Comparison of ENCODE assay signal across 19 cellular contexts in the genomic region with DNA sequence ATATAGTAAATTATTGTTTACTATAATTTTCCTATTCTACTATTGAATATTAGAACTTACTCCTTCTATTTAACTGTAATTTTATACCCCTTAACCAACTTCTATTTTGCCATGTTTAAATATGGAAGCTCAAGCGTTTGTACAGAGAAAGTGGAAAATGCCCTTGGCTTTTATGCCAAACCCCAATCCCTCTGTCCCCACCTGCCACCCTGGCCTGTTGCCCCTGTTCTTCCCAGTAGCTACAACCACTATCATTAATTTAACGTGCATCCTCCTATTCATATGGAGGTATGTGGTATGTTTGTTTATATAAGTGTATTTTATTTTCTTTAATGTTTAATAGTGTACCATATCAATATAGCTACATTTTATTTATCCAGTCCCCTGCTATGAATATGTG. TPM values are rescaled to one million over a fixed set of nuclear protein-coding genes. Genes with fewer than 3 reads are reported as not detected.
DNase-seq lines count a peak whose midpoint lies in the region.
"Had no signal": no experiment of that assay in that cellular context is flagged by ENCODE, and none has a peak within 500 bp of the region (broad histone marks: within the 10 kb centered on the region; RNA-seq: fewer than 3 reads in every experiment).

No MANE protein-coding gene starts in this region.

- H3K9me3 ChIP-seq in trophoblast cell (ENCODE audit: insufficient read depth, low read depth, low read length) = no peaks in the 10 kb centered on the region
- H3K9me3 ChIP-seq: A549, BLaER1 had no signal

- H4K12ac ChIP-seq in trophoblast cell (ENCODE audit: low read depth, low read length) = no peak overlapping the region

- H3K23ac ChIP-seq in trophoblast cell (ENCODE audit: low read length) = no peak overlapping the region

- in situ Hi-C loops in G401 (cut with HindIII; ENCODE audit: low sequenced_read_pairs) = no loop called here

- H2BK12ac ChIP-seq in trophoblast cell (ENCODE audit: low read length) = no peak overlapping the region

- H3K4ac ChIP-seq in trophoblast cell (ENCODE audit: low read depth, low read length) = peak overlapping the region; percentile 62

- no peaks in the 10 kb centered on the region for H3K79me2 ChIP-seq in trophoblast cell (ENCODE audit: control insufficient read depth, insufficient read depth, low read length, poor library complexity)

- H2BK120ac ChIP-seq in trophoblast cell (ENCODE audit: insufficient read depth, low read length, poor library complexity) = no peak overlapping the region

- H3K14ac ChIP-seq in trophoblast cell (ENCODE audit: low read length) = no peak overlapping the region

- no peak overlapping the region for H4K8ac ChIP-seq in trophoblast cell (ENCODE audit: low read depth, low read length)

- H4K91ac ChIP-seq in trophoblast cell (ENCODE audit: low read depth, low read length) = no peak overlapping the region

- H3K27ac ChIP-seq in trophoblast cell (ENCODE audit: low read depth, low read length) = no peak overlapping the region
- H3K27ac ChIP-seq: 22Rv1, A549, BLaER1, HL-60 had no signal

- H3K4me2 ChIP-seq in trophoblast cell (ENCODE audit: low read length) = no peak overlapping the region
- H3K4me2 ChIP-seq: A549, BLaER1 had no signal

- H3K9ac ChIP-seq in trophoblast cell (ENCODE audit: low read length) = no peak overlapping the region
- H3K9ac ChIP-seq: BLaER1 had no signal

- H3K36me3 ChIP-seq in trophoblast cell (ENCODE audit: control insufficient read depth in 1 of 2, insufficient read depth in 2 of 2, low read length in 2 of 2) = peaks cover 0 to 4% of the 10 kb centered on the region in 2 experiments

- H3K18ac ChIP-seq in trophoblast cell (ENCODE audit: low read length) = no peak overlapping the region

- H3K4me3 ChIP-seq in trophoblast cell (ENCODE audit: low read depth, low read length) = no peak overlapping the region
- H3K4me3 ChIP-seq: A549, BLaER1 had no signal

- no peak overlapping the region for H2AK5ac ChIP-seq in trophoblast cell (ENCODE audit: low read length)

- no peaks in the 10 kb centered on the region for H3K27me3 ChIP-seq in trophoblast cell (ENCODE audit: insufficient read depth, low read length)
- H3K27me3 ChIP-seq: BLaER1 had no signal

- H3K4me1 ChIP-seq in trophoblast cell (ENCODE audit: control insufficient read depth in 1 of 2, insufficient read depth in 2 of 2, low read length in 2 of 2) = peaks cover 0 to 3% of the 10 kb centered on the region in 2 experiments

- no peak overlapping the region for H2AFZ ChIP-seq in trophoblast cell (ENCODE audit: insufficient read depth, low read length, poor library complexity)

- DNase-seq in NCI-H1694 (lab: John Stamatoyannopoulos, UW) (peak; percentile 6), NCI-H1694 treated with DMSO at 0.1 percent for 48 hours (lab: John Stamatoyannopoulos, UW) (no peak), G401 (ENCODE audit: low spot score) (peak; percentile 62), cerebellar cortex (ENCODE audit: low spot score) (peak; percentile 54), trophoblast cell (no peak), NCI-H128 (lab: John Stamatoyannopoulos, UW; ENCODE audit: unreplicated experiment) (no peak), NCI-H446 treated with DMSO at 0.1 percent for 48 hours (lab: John Stamatoyannopoulos, UW) (no peak)
- DNase-seq: CD4-positive, alpha-beta memory T cell; DMS153; DMS79; GF-D8; GOT3; H7; HFFc6; IMR-90 had no signal

- no peaks in the 10 kb centered on the region for H3K79me1 ChIP-seq in trophoblast cell (ENCODE audit: low read length)

- no CpG with 5 or more reads among the region's 2 CpGs for WGBS in trophoblast cell (ENCODE audit: extremely low coverage, insufficient coverage, insufficient read length)

- H2BK5ac ChIP-seq in trophoblast cell (ENCODE audit: low read depth, low read length, poor library complexity) = no peak overlapping the region

RNA-seq across cellular contexts. Expression of gene ASXL1, which starts 58.1 kb away (rescaled TPM):
- 21.0 and 31.0 TPM in 2 replicates for total RNA-seq in G401 (2014; rRNA removed; shearing (Covaris generic))
- 40.6 and 41.3 TPM in 2 replicates for polyA plus RNA-seq in trophoblast cell (2013)

Comparison
In these comparisons a context has a peak if more than half of its experiments do, and no peak if none do; other contexts are left out.
1. DNase-seq: peak in NCI-H1694 (single experiment), G401 (single experiment) and cerebellar cortex (single experiment); none in NCI-H1694 treated with DMSO at 0.1 percent for 48 hours (single experiment), trophoblast cell (0 of 2), NCI-H128 (single experiment) and NCI-H446 treated with DMSO at 0.1 percent for 48 hours (single experiment).